Comparison of ENCODE assay signal across 9 cellular contexts in the genomic region with DNA sequence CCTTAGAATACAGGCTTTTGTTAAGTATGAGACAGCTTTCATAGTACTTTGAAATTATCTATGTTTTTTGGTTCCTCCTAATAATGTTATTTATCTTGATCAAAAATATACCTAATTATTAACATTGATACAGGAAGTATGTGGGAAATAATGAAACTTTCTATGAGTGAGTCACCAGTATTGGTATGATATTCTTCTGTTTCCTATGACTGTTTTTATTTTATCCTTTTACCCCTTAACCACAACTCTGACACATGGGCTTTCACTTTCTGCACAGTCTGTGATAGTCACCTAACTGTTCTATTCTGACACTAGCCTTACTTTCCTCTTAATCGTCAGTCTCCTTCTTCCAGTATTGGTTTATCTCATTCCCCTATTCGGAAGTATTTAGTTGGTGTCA. TPM values are rescaled to one million over a fixed set of nuclear protein-coding genes. Genes with fewer than 3 reads are reported as not detected.
DNase-seq lines count a peak whose midpoint lies in the region; ATAC-seq and TF ChIP-seq lines count a peak whose summit lies in the region.
"Had no signal": no experiment of that assay in that cellular context is flagged by ENCODE, and none has a peak within 500 bp of the region (broad histone marks: within the 10 kb centered on the region; RNA-seq: fewer than 3 reads in every experiment).

No MANE protein-coding gene starts in this region.

- BruUV-seq in A673 (replicated peaks; lab: Mats Ljungman, UMichigan) = no TSS peak

- H3K9me3 ChIP-seq in SJCRH30 (replicated peaks) = no peaks in the 10 kb centered on the region
- no peaks in the 10 kb centered on the region for H3K9me3 ChIP-seq in A673 (ENCODE audit: low read depth, low read length, poor library complexity, severe bottlenecking)
- H3K9me3 ChIP-seq: BLaER1 had no signal

- TF ChIP-seq CTCF in A673 (conservative IDR thresholded peaks at IDR 0.05; ENCODE audit: low read depth, low read length) = no peak

- H3K27ac ChIP-seq in SJCRH30 = no peak overlapping the region
- no peak overlapping the region for H3K27ac ChIP-seq in A673 (ENCODE audit: low read depth, low read length, poor library complexity, severe bottlenecking)
- H3K27ac ChIP-seq: BLaER1 had no signal

- H3K27me3 Mint-ChIP-seq in immature natural killer cell (ENCODE audit: low read depth in 3 of 3) = peaks cover 0 to 4% (median 0%) of the 10 kb centered on the region in 3 donors

- H3K36me3 Mint-ChIP-seq in immature natural killer cell = peaks cover 3 to 10% (median 4%) of the 10 kb centered on the region in 3 donors

- no peaks in the 10 kb centered on the region for H3K9me3 Mint-ChIP-seq in immature natural killer cell

- CTCF ChIA-PET in A673 (lab: Charles Lee) = no interaction called here

- H3K36me3 ChIP-seq in SJCRH30 (peaks cover 17% of the 10 kb centered on the region), A673 (ENCODE audit: insufficient read depth, low read length, poor library complexity, severe bottlenecking) (no peaks in the 10 kb centered on the region)

- H3K4me3 Mint-ChIP-seq in immature natural killer cell = peak overlapping the region in 3 of 5 donors; percentile 8 to 55 (median 12)

- H3K4me1 ChIP-seq in SJCRH30 (no peaks in the 10 kb centered on the region), A673 (ENCODE audit: insufficient read depth, low read length, poor library complexity, severe bottlenecking) (no peaks in the 10 kb centered on the region)

- H3K27me3 ChIP-seq in SJCRH30 = no peaks in the 10 kb centered on the region
- H3K27me3 ChIP-seq in A673 (replicated peaks; ENCODE audit: insufficient read depth, low read depth, low read length, poor library complexity) = no peaks in the 10 kb centered on the region
- H3K27me3 ChIP-seq: BLaER1 had no signal

- intact Hi-C loops in A673 (cut with micrococcal nuclease; ENCODE audit: unreplicated experiment) = no loop called here

- POLR2A ChIA-PET in A673 (lab: Charles Lee; ENCODE audit: low non-redundant PET) = no interaction called here

- DNase-seq in activated gamma-delta T cell treated with anti-CD3 and anti-CD28 coated beads, Interleukin-2, amount 50 U/mL, for 16 hours (ENCODE audit: low read depth) = peak; percentile 17
- no peak for DNase-seq in activated gamma-delta T cell treated with Interleukin-2 at 50 U/mL for 16 hours
- peak; percentile 39 to 58 (median 42) for DNase-seq in immature natural killer cell
- DNase-seq in SJCRH30 = no peak
- DNase-seq in NCI-H82 treated with DMSO at 0.1 percent for 48 hours (lab: John Stamatoyannopoulos, UW; ENCODE audit: unreplicated experiment) = no peak
- no peak for DNase-seq in A673 (ENCODE audit: low spot score)

- H3K4me3 ChIP-seq in SJCRH30 (no peak overlapping the region), A673 (ENCODE audit: low read depth, low read length, poor library complexity, severe bottlenecking) (no peak overlapping the region)
- H3K4me3 ChIP-seq: BLaER1 had no signal

- peaks cover 7 to 16% of the 10 kb centered on the region in 2 donors for H3K4me1 Mint-ChIP-seq in immature natural killer cell

- peak; percentile 53 for ATAC-seq in HG02973 (IDR thresholded peaks at IDR 0.05; ENCODE audit: unreplicated experiment)
- ATAC-seq in SK-N-SH treated with all-trans-retinoic acid at 6 μM for 48 hours = no peak

- H3K27ac Mint-ChIP-seq in immature natural killer cell = peak overlapping the region; percentile 23 to 85 (median 56)

TF ChIP-seq in SK-N-SH treated with all-trans-retinoic acid at 6 μM for 48 hours, 23 proteins besides CTCF, POLR2A, EP300 and RAD21:
- TF ChIP-seq, protein P1, sequence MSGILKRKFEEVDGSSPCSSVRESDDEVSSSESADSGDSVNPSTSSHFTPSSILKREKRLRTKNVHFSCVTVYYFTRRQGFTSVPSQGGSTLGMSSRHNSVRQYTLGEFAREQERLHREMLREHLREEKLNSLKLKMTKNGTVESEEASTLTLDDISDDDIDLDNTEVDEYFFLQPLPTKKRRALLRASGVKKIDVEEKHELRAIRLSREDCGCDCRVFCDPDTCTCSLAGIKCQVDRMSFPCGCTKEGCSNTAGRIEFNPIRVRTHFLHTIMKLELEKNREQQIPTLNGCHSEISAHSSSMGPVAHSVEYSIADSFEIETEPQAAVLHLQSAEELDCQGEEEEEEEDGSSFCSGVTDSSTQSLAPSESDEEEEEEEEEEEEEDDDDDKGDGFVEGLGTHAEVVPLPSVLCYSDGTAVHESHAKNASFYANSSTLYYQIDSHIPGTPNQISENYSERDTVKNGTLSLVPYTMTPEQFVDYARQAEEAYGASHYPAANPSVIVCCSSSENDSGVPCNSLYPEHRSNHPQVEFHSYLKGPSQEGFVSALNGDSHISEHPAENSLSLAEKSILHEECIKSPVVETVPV (CRISPR knock-in tag; IDR thresholded peaks at IDR 0.05) = no peak
- TF ChIP-seq TOX (CRISPR knock-in tag; IDR thresholded peaks at IDR 0.05; ENCODE audit: borderline replicate concordance) = peak; percentile 17; the same call in 1 of the 2 replicates

RNA-seq across cellular contexts. Expression of a gene that starts 4.7 kb away (rescaled TPM):
- 1 to 10 TPM; 1.5 to 4.2 (median 2.1) TPM for polyA plus RNA-seq in immature natural killer cell
- 13.0 and 15.3 TPM in 2 replicates for total RNA-seq in SJCRH30 (2014; rRNA removed; shearing (Covaris generic))
- total RNA-seq in A673 (2021) = 3.8 and 4.2 TPM in 2 replicates

RNA-seq across cellular contexts. Expression of a gene that starts 14.3 kb away (rescaled TPM):
- polyA plus RNA-seq in immature natural killer cell = 100 to 1,000 TPM; 109 to 150 (median 147) TPM
- 139 and 153 TPM in 2 replicates for total RNA-seq in SJCRH30 (2014; rRNA removed; shearing (Covaris generic))
- total RNA-seq in A673 (2021) = 96.9 and 98.2 TPM in 2 replicates

Comparison
In these comparisons a context has a peak if more than half of its experiments do, and no peak if none do; other contexts are left out.
1. DNase-seq: peak in activated gamma-delta T cell treated with anti-CD3 and anti-CD28 coated beads, Interleukin-2, amount 50 U/mL, for 16 hours (single experiment) and immature natural killer cell (3 of 3); none in activated gamma-delta T cell treated with Interleukin-2 at 50 U/mL for 16 hours (single experiment), SJCRH30 (0 of 2), NCI-H82 treated with DMSO at 0.1 percent for 48 hours (single experiment) and A673 (single experiment).